In genomic region chr18:48300463-48300961, GRCh38 we compare ENCODE assay signal across 8 cellular contexts.
DNase-seq lines count a peak whose midpoint lies in the region; ATAC-seq, FAIRE-seq and TF ChIP-seq lines count a peak whose summit lies in the region.

No MANE protein-coding gene starts in this region.

- no peaks in the 10 kb centered on the region for H3K79me2 ChIP-seq in OCI-LY3 (ENCODE audit: low read length)

- FAIRE-seq in GM12892 (lab: Jason Lieb, UNC): no peak

- H3K4me2 ChIP-seq in OCI-LY3 (ENCODE audit: low read length): peak overlapping the region; percentile 56

- peaks cover 2% of the 10 kb centered on the region for H3K27me3 Mint-ChIP-seq in type B pancreatic cell

- no peaks in the 10 kb centered on the region for H3K27me3 ChIP-seq in right atrium auricular region
- H3K27me3 ChIP-seq in OCI-LY3 (ENCODE audit: low read depth, low read length): peaks cover 6% of the 10 kb centered on the region; the same call in 1 of the 2 replicates
- no peaks in the 10 kb centered on the region for H3K27me3 ChIP-seq in tibial nerve

- H3K4me1 Mint-ChIP-seq in type B pancreatic cell (ENCODE audit: unreplicated experiment): peaks cover 24% of the 10 kb centered on the region

- no peaks in the 10 kb centered on the region for H3K36me3 ChIP-seq in right atrium auricular region
- H3K36me3 ChIP-seq in OCI-LY3 (replicated peaks; ENCODE audit: low read depth, low read length): no peaks in the 10 kb centered on the region
- no peaks in the 10 kb centered on the region for H3K36me3 ChIP-seq in tibial nerve

- ATAC-seq in Right ventricle myocardium inferior: peak; percentile 32

- intact Hi-C loops in Right ventricle myocardium inferior (cut with DNase I): no loop called here

- TF ChIP-seq POLR2A in erythroblast (IDR thresholded peaks at IDR 0.05; ENCODE audit: low read length) (no peak), GM12892 (IDR thresholded peaks at IDR 0.05; ENCODE audit: low read depth, low read length) (no peak), tibial nerve (IDR thresholded peaks at IDR 0.05) (no peak)

- TF ChIP-seq CTCF in right atrium auricular region (IDR thresholded peaks at IDR 0.05): no peak
- TF ChIP-seq CTCF in OCI-LY3 (IDR thresholded peaks at IDR 0.05; ENCODE audit: low read depth, low read length): no peak
- no peak for TF ChIP-seq CTCF in fibroblast of villous mesenchyme (IDR thresholded peaks at IDR 0.05; ENCODE audit: insufficient read depth, low read depth, low read length)
- no peak for TF ChIP-seq CTCF in type B pancreatic cell (conservative IDR thresholded peaks at IDR 0.05)
- TF ChIP-seq CTCF in tibial nerve (IDR thresholded peaks at IDR 0.05): no peak

- H3K4me3 ChIP-seq in right atrium auricular region (no peak overlapping the region), OCI-LY3 (ENCODE audit: low read length) (peak overlapping the region; percentile 26; the same call in 1 of the 2 replicates), fibroblast of villous mesenchyme (ENCODE audit: low read depth, low read length) (no peak overlapping the region), tibial nerve (no peak overlapping the region)

- peak overlapping the region; percentile 67 for H3K27ac Mint-ChIP-seq in type B pancreatic cell

- peak overlapping the region; percentile 95 for H2AFZ ChIP-seq in OCI-LY3 (ENCODE audit: low read depth, low read length)

- H3K9me3 Mint-ChIP-seq in type B pancreatic cell: no peaks in the 10 kb centered on the region

- H3K9me3 ChIP-seq in right atrium auricular region (no peaks in the 10 kb centered on the region), OCI-LY3 (ENCODE audit: insufficient read depth, low read length) (no peaks in the 10 kb centered on the region), tibial nerve (no peaks in the 10 kb centered on the region)

- no peaks in the 10 kb centered on the region for H4K20me1 ChIP-seq in OCI-LY3 (ENCODE audit: insufficient read depth, low read length)

- peak overlapping the region; percentile 1 for H3K4me3 Mint-ChIP-seq in type B pancreatic cell

- H3K4me1 ChIP-seq in right atrium auricular region (peaks cover 0 to 11% of the 10 kb centered on the region in 2 donors), OCI-LY3 (ENCODE audit: low read length) (peaks cover 15% of the 10 kb centered on the region), tibial nerve (peaks cover 0 to 15% (median 0%) of the 10 kb centered on the region in 4 donors)

- DNase-seq in Right ventricle myocardium inferior (ENCODE audit: missing footprints) (no peak), right atrium auricular region (ENCODE audit: low spot score) (no peak), fibroblast of villous mesenchyme (ENCODE audit: low read depth) (peak; percentile 15), type B pancreatic cell (ENCODE audit: extremely low spot score, unreplicated experiment) (no peak), erythroblast (lab: John Stamatoyannopoulos, UW) (no peak), GM12892 (ENCODE audit: insufficient read length) (no peak), tibial nerve (ENCODE audit: low spot score in 2 of 2) (no peak)

- no peak overlapping the region for H3K9ac ChIP-seq in OCI-LY3 (ENCODE audit: low read length)

- H3K36me3 Mint-ChIP-seq in type B pancreatic cell: no peaks in the 10 kb centered on the region

- TF ChIP-seq EP300 in tibial nerve (IDR thresholded peaks at IDR 0.05): no peak

- WGBS in tibial nerve, 2 donors: 44 to 52% methylated on average over 6 of the region's 6 CpGs

- H3K27ac ChIP-seq in right atrium auricular region (no peak overlapping the region), OCI-LY3 (ENCODE audit: low read length) (no peak overlapping the region), tibial nerve (no peak overlapping the region)
